1 cellular context compared by ENCODE assay signal in genomic region chr17:1487939-1488825, GRCh38.
TF ChIP-seq lines count a peak whose summit lies in the region.

No MANE protein-coding gene starts in this region.

TF ChIP-seq in K562, 482 proteins besides CTCF, POLR2A, EP300 and RAD21 (continued from another document and continues in another):
- no peak for TF ChIP-seq NR0B1 (IDR thresholded peaks at IDR 0.05; ENCODE audit: partially characterized antibody)
- no peak for TF ChIP-seq HES1 (IDR thresholded peaks at IDR 0.05; ENCODE audit: low read depth)
- TF ChIP-seq ZNF133 (CRISPR knock-in tag; IDR thresholded peaks at IDR 0.05) = no peak
- no peak for TF ChIP-seq XRCC3 (IDR thresholded peaks at IDR 0.05)
- TF ChIP-seq CREM (IDR thresholded peaks at IDR 0.05; ENCODE audit: low read depth) = peak; percentile 61
- no peak for TF ChIP-seq NR2C1 (IDR thresholded peaks at IDR 0.05)
- TF ChIP-seq NR2C1 (tag; IDR thresholded peaks at IDR 0.05) = 0 out of 2 replicates have a peak, but pooled peaks have one; percentile 18
- no peak for TF ChIP-seq CBX8 (IDR thresholded peaks at IDR 0.05; ENCODE audit: borderline replicate concordance, extremely low read depth, low read depth, low read length, poor library complexity, severe bottlenecking)
- no peak for TF ChIP-seq ZNF512 (tag; IDR thresholded peaks at IDR 0.05)
- TF ChIP-seq ZNF551 (CRISPR knock-in tag; IDR thresholded peaks at IDR 0.05) = no peak
- no peak for TF ChIP-seq BDP1 (IDR thresholded peaks at IDR 0.05; ENCODE audit: insufficient read depth, insufficient read length)
- no peak for TF ChIP-seq PTBP1 (IDR thresholded peaks at IDR 0.05; ENCODE audit: low read depth, low read length)
- TF ChIP-seq PHTF2 (CRISPR knock-in tag; IDR thresholded peaks at IDR 0.05) = no peak
- no peak for TF ChIP-seq POLR3A (IDR thresholded peaks at IDR 0.05; ENCODE audit: borderline replicate concordance, extremely low read depth, insufficient read depth, insufficient read length)
- no peak for TF ChIP-seq HBP1 (CRISPR knock-in tag; IDR thresholded peaks at IDR 0.05)
- TF ChIP-seq SIX5 (IDR thresholded peaks at IDR 0.05; ENCODE audit: borderline replicate concordance in 1 of 2, insufficient read depth in 1 of 2, low read depth in 1 of 2, low read length in 2 of 2) = no peak
- no peak for TF ChIP-seq TBL1XR1 (IDR thresholded peaks at IDR 0.05; ENCODE audit: low read length in 2 of 2)
- TF ChIP-seq PHB (CRISPR knock-in tag; IDR thresholded peaks at IDR 0.05) = no peak
- no peak for TF ChIP-seq ZBTB2 (IDR thresholded peaks at IDR 0.05)
- TF ChIP-seq RFX7 (CRISPR knock-in tag; IDR thresholded peaks at IDR 0.05) = no peak
- TF ChIP-seq IRF9 (tag; IDR thresholded peaks at IDR 0.05) = no peak
- TF ChIP-seq SMARCB1 (IDR thresholded peaks at IDR 0.05; ENCODE audit: insufficient read length, low read depth) = no peak
- TF ChIP-seq ELF4 (CRISPR knock-in tag; IDR thresholded peaks at IDR 0.05) = no peak
- no peak for TF ChIP-seq SFPQ (IDR thresholded peaks at IDR 0.05; ENCODE audit: low read depth, low read length)
- no peak for TF ChIP-seq ZNF347 (CRISPR knock-in tag; IDR thresholded peaks at IDR 0.05; ENCODE audit: low read depth)
- peak; percentile 60 for TF ChIP-seq NFIC (IDR thresholded peaks at IDR 0.05)
- TF ChIP-seq THRAP3 (IDR thresholded peaks at IDR 0.05; ENCODE audit: borderline replicate concordance) = no peak
- TF ChIP-seq HNRNPL (IDR thresholded peaks at IDR 0.05; ENCODE audit: low read depth, low read length) = no peak
- TF ChIP-seq JUNB (CRISPR knock-in tag; conservative IDR thresholded peaks at IDR 0.05) = no peak
- TF ChIP-seq RBM14 (IDR thresholded peaks at IDR 0.05; ENCODE audit: borderline replicate concordance, insufficient read depth, low read depth, low read length) = no peak
- TF ChIP-seq ARNT (IDR thresholded peaks at IDR 0.05) = no peak
- TF ChIP-seq ZNF174 (CRISPR knock-in tag; IDR thresholded peaks at IDR 0.05) = no peak
- TF ChIP-seq E2F6 (IDR thresholded peaks at IDR 0.05; ENCODE audit: borderline replicate concordance in 1 of 2, extremely low read depth in 1 of 2, insufficient read depth in 1 of 2, insufficient read length in 1 of 2, low read depth in 1 of 2, low read length in 1 of 2, poor library complexity in 1 of 2, severe bottlenecking in 1 of 2) = peak in 1 of 2 experiments; percentile 24
- no peak for TF ChIP-seq KAT2B (IDR thresholded peaks at IDR 0.05; ENCODE audit: low read depth, low read length)
- no peak for TF ChIP-seq ZNF3 (CRISPR knock-in tag; IDR thresholded peaks at IDR 0.05)
- no peak for TF ChIP-seq OTX1 (CRISPR knock-in tag; IDR thresholded peaks at IDR 0.05)
- no peak for TF ChIP-seq EWSR1 (IDR thresholded peaks at IDR 0.05; ENCODE audit: borderline replicate concordance, low read depth, partially characterized antibody)
- TF ChIP-seq MCM2 (IDR thresholded peaks at IDR 0.05; ENCODE audit: low read depth) = no peak
- no peak for TF ChIP-seq TCFL5 (CRISPR knock-in tag; conservative IDR thresholded peaks at IDR 0.05)
- TF ChIP-seq MXI1 (IDR thresholded peaks at IDR 0.05; ENCODE audit: low read depth, low read length) = no peak
- no peak for TF ChIP-seq CEBPB (tag; IDR thresholded peaks at IDR 0.05)
- no peak for TF ChIP-seq PRMT5 (CRISPR knock-in tag; IDR thresholded peaks at IDR 0.05)
- peak; percentile 56; the same call in 1 of the 2 replicates for TF ChIP-seq CTBP1 (IDR thresholded peaks at IDR 0.05; ENCODE audit: borderline replicate concordance)
- TF ChIP-seq TAL1 (IDR thresholded peaks at IDR 0.05) = peak; percentile 25; the same call in 1 of the 2 replicates
- TF ChIP-seq SMAD4 (CRISPR knock-in tag; conservative IDR thresholded peaks at IDR 0.05) = 0 out of 2 replicates have a peak, but pooled peaks have one; percentile 38
- no peak for TF ChIP-seq DIDO1 (tag; IDR thresholded peaks at IDR 0.05; ENCODE audit: low read depth)
- TF ChIP-seq ZBTB17 (CRISPR knock-in tag; IDR thresholded peaks at IDR 0.05) = no peak
- 0 out of 4 replicates have a peak, but pooled peaks of 1 of the 2 experiments have one; percentile 15 for TF ChIP-seq FOXA3 (CRISPR knock-in tag; conservative IDR thresholded peaks at IDR 0.05 in 1 of 2, IDR thresholded peaks at IDR 0.05 in 1 of 2)
- TF ChIP-seq ZFX (CRISPR knock-in tag; IDR thresholded peaks at IDR 0.05) = peak; percentile 75
- no peak for TF ChIP-seq THRB (CRISPR knock-in tag; conservative IDR thresholded peaks at IDR 0.05)
- TF ChIP-seq BCOR (IDR thresholded peaks at IDR 0.05) = no peak
- no peak for TF ChIP-seq HEY1 (CRISPR knock-in tag; IDR thresholded peaks at IDR 0.05; ENCODE audit: borderline replicate concordance)
- TF ChIP-seq ESRRA (IDR thresholded peaks at IDR 0.05; ENCODE audit: borderline replicate concordance, low read depth) = peak; percentile 63; the same call in 1 of the 2 replicates
- TF ChIP-seq POLR2G (IDR thresholded peaks at IDR 0.05; ENCODE audit: low read depth, low read length) = peak; percentile 59
- TF ChIP-seq ZBTB8A (IDR thresholded peaks at IDR 0.05; ENCODE audit: partially characterized antibody) = no peak
- TF ChIP-seq ZNF778 (CRISPR knock-in tag; IDR thresholded peaks at IDR 0.05) = no peak
- TF ChIP-seq ZNF384 (IDR thresholded peaks at IDR 0.05; ENCODE audit: low read depth, low read length) = no peak
- no peak for TF ChIP-seq ZNF76 (CRISPR knock-in tag; IDR thresholded peaks at IDR 0.05; ENCODE audit: borderline replicate concordance)
- TF ChIP-seq ZBTB26 (CRISPR knock-in tag; IDR thresholded peaks at IDR 0.05) = no peak
- TF ChIP-seq NCOA4 (IDR thresholded peaks at IDR 0.05; ENCODE audit: partially characterized antibody) = no peak
- TF ChIP-seq ZNF184 (CRISPR knock-in tag; IDR thresholded peaks at IDR 0.05) = no peak
- TF ChIP-seq E2F3 (CRISPR knock-in tag; IDR thresholded peaks at IDR 0.05) = no peak
- no peak for TF ChIP-seq ASH1L (IDR thresholded peaks at IDR 0.05; ENCODE audit: borderline replicate concordance, low read depth, partially characterized antibody)
- no peak for TF ChIP-seq STAT5A (IDR thresholded peaks at IDR 0.05; ENCODE audit: borderline replicate concordance, low read length)
- TF ChIP-seq ZNF274 (IDR thresholded peaks at IDR 0.05; ENCODE audit: borderline replicate concordance, low read depth, low read length) = no peak
- no peak for TF ChIP-seq CBX5 (IDR thresholded peaks at IDR 0.05; ENCODE audit: borderline replicate concordance, low read depth)
- TF ChIP-seq RBFOX2 (IDR thresholded peaks at IDR 0.05; ENCODE audit: low read depth, low read length) = peak; percentile 61
